22 cellular contexts compared by ENCODE assay signal in the genomic region with DNA sequence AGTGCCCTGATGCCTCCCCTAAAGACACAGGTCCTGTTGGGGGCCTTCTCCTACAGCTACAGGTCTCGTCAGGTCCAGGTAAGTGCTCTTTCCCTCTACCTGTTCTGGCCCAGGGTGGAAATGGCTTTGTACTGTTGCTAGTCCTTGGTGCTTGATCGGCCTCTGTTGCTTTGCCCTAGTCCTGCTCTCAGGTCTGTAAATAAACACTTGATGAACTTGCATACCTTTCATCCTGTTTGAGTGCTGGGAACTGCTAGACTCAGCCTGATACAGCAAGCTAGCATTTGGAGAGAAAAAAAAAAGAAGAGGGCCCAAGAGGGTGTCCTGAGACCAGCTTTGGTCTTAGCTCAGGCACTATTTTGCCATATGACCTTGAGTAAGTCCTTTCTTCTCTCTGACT. TPM values are rescaled to one million over a fixed set of nuclear protein-coding genes. Genes with fewer than 3 reads are reported as not detected.
DNase-seq lines count a peak whose midpoint lies in the region; ATAC-seq, FAIRE-seq and TF ChIP-seq lines count a peak whose summit lies in the region.
"Had no signal": no experiment of that assay in that cellular context is flagged by ENCODE, and none has a peak within 500 bp of the region (broad histone marks: within the 10 kb centered on the region; RNA-seq: fewer than 3 reads in every experiment).

No MANE protein-coding gene starts in this region.

- TF ChIP-seq POLR2A in IMR-90 (IDR thresholded peaks at IDR 0.05; ENCODE audit: low read depth, low read length): no peak
- TF ChIP-seq POLR2A in stomach (IDR thresholded peaks at IDR 0.05): no peak

- H3K27ac Mint-ChIP-seq in WTC11: peak overlapping the region; percentile 65; the same call in 1 of the 2 replicates
- H3K27ac Mint-ChIP-seq: CD4-positive, CD25-positive, alpha-beta regulatory T cell had no signal

- no peak overlapping the region for H3K56ac ChIP-seq in IMR-90 (ENCODE audit: extremely low read depth, insufficient read depth, low read length)

- TF ChIP-seq EP300 in stomach (IDR thresholded peaks at IDR 0.05): no peak

- intact Hi-C loops in IMR-90 (cut with micrococcal nuclease) (no loop called here), stomach (cut with DNase I; ENCODE audit: low total_unique reads) (no loop called here)

- H3K4ac ChIP-seq in IMR-90 (ENCODE audit: low read depth, low read length): no peak overlapping the region

- H3K14ac ChIP-seq in IMR-90 (replicated peaks; ENCODE audit: low read depth, low read length): no peak overlapping the region

- no peaks in the 10 kb centered on the region for H3K9me3 Mint-ChIP-seq in WTC11

- BruUV-seq in IMR-90 (replicated peaks; lab: Mats Ljungman, UMichigan): no TSS peak

- no peak for FAIRE-seq in HTR-8/SVneo (lab: Jason Lieb, UNC)
- FAIRE-seq: GM12891, K562 had no signal

- no peak overlapping the region for H4K8ac ChIP-seq in IMR-90 (ENCODE audit: low read depth in 2 of 2, low read length in 2 of 2)

- H3K27me3 ChIP-seq in IMR-90 (ENCODE audit: control insufficient read depth, insufficient read depth, low read length) (peaks cover 22% of the 10 kb centered on the region), liver (ENCODE audit: control insufficient read depth in 4 of 4, insufficient read depth in 4 of 4, low read length in 3 of 4) (no peaks in the 10 kb centered on the region), stomach (no peaks in the 10 kb centered on the region)
- H3K27me3 ChIP-seq: Peyer's patch had no signal

- no peaks in the 10 kb centered on the region for H3K36me3 ChIP-seq in IMR-90 (ENCODE audit: control insufficient read depth, insufficient read depth, low read length)
- no peaks in the 10 kb centered on the region for H3K36me3 ChIP-seq in liver (ENCODE audit: control insufficient read depth in 4 of 4, insufficient read depth in 3 of 4, low read depth in 1 of 4, low read length in 3 of 4)
- H3K36me3 ChIP-seq in stomach: no peaks in the 10 kb centered on the region
- H3K36me3 ChIP-seq: Peyer's patch had no signal

- POLR2A ChIA-PET in IMR-90 (lab: Charles Lee; ENCODE audit: unreplicated experiment) (no interaction called here), WTC11 (lab: Charles Lee) (interaction anchor here (0.7 kb wide), 1 partner anchor 124 kb away, joined by 4 read pairs; no protein-coding TSS in a partner anchor)

- ATAC-seq in IMR-90 (ENCODE audit: low read depth): no peak
- no peak; the same call in 1 of the 2 replicates for ATAC-seq in WTC11
- ATAC-seq: HCT116, K562, SK-N-SH treated with all-trans-retinoic acid at 6 μM for 48 hours had no signal

- CTCF ChIA-PET in IMR-90 (lab: Yijun Ruan, JAX) (no interaction called here), WTC11 (lab: Charles Lee) (interaction anchor here (0.7 to 1.5 kb wide), 9 partner anchors 23 to 254 kb away, joined by 3 to 6 read pairs (median 4); no protein-coding TSS in a partner anchor)

- peak overlapping the region; percentile 35 for H2AFZ ChIP-seq in IMR-90 (replicated peaks; ENCODE audit: low read length, poor library complexity)
- H2AFZ ChIP-seq: GM23248 had no signal

- no peak overlapping the region for H3K27ac ChIP-seq in IMR-90 (ENCODE audit: insufficient read depth, low read length)
- peak overlapping the region in 1 of 2 donors; percentile 46 for H3K27ac ChIP-seq in liver (ENCODE audit: low read depth in 1 of 2, low read length in 2 of 2)
- H3K27ac ChIP-seq in stomach: peak overlapping the region in 3 of 5 donors; percentile 16 to 39 (median 26)
- H3K27ac ChIP-seq: GM23248, Peyer's patch had no signal

- dilution Hi-C loops in IMR-90 (cut with HindIII; ENCODE audit: low sequenced_read_pairs, unreplicated experiment): no loop called here

- no peak for TF ChIP-seq RAD21 in IMR-90 (IDR thresholded peaks at IDR 0.05; ENCODE audit: low read length)
- peak in 1 of 2 donors; percentile 10 for TF ChIP-seq RAD21 in liver (IDR thresholded peaks at IDR 0.05)

- H2BK20ac ChIP-seq in IMR-90 (ENCODE audit: low read depth, low read length): no peak overlapping the region

- H3K9me1 ChIP-seq in IMR-90 (ENCODE audit: insufficient read depth, low read length): no peaks in the 10 kb centered on the region

- H3K9ac ChIP-seq in IMR-90 (ENCODE audit: low read depth, low read length) (no peak overlapping the region), liver (ENCODE audit: low read depth in 1 of 2, low read length in 2 of 2) (no peak overlapping the region)
- H3K9ac ChIP-seq: GM23248 had no signal

- H3K9me3 ChIP-seq in IMR-90 (ENCODE audit: control insufficient read depth, insufficient read depth, low read length) (peaks cover 8% of the 10 kb centered on the region), liver (ENCODE audit: control insufficient read depth in 4 of 4, low read length in 3 of 4) (no peaks in the 10 kb centered on the region), stomach (peaks cover 0 to 8% (median 6%) of the 10 kb centered on the region in 4 donors)
- H3K9me3 ChIP-seq: Peyer's patch had no signal

- H3K4me1 ChIP-seq in IMR-90 (ENCODE audit: control insufficient read depth, insufficient read depth, low read length) (no peaks in the 10 kb centered on the region), liver (ENCODE audit: control insufficient read depth in 4 of 4, insufficient read depth in 4 of 4, low read length in 3 of 4) (peaks cover 0 to 4% (median 3%) of the 10 kb centered on the region in 4 donors), stomach (peaks cover 0 to 8% (median 0%) of the 10 kb centered on the region in 4 donors)
- H3K4me1 ChIP-seq: Peyer's patch had no signal

- no peak overlapping the region for H2AK5ac ChIP-seq in IMR-90 (ENCODE audit: low read depth, low read length)

- no peak overlapping the region for H3K18ac ChIP-seq in IMR-90 (ENCODE audit: low read depth, low read length)

- H3K36me3 Mint-ChIP-seq in WTC11: no peaks in the 10 kb centered on the region
- H3K36me3 Mint-ChIP-seq: CD4-positive, CD25-positive, alpha-beta regulatory T cell had no signal

- no peak for TF ChIP-seq CTCF in IMR-90 (conservative IDR thresholded peaks at IDR 0.05; ENCODE audit: low read depth, low read length)
- no peak for TF ChIP-seq CTCF in WTC11 (IDR thresholded peaks at IDR 0.05)
- TF ChIP-seq CTCF in liver (IDR thresholded peaks at IDR 0.05; ENCODE audit: low read depth, low read length, missing input control): no peak
- TF ChIP-seq CTCF in stomach (IDR thresholded peaks at IDR 0.05): no peak

- no peak overlapping the region for H2AK9ac ChIP-seq in IMR-90 (replicated peaks; ENCODE audit: low read depth, low read length, poor library complexity)

- H2BK120ac ChIP-seq in IMR-90 (ENCODE audit: low read depth, low read length): no peak overlapping the region

- no peak for DNase-seq in IMR-90
- no peak for DNase-seq in WTC11 (ENCODE audit: low spot score)
- DNase-seq in stomach: no peak
- DNase-seq in dedifferentiated amniotic fluid mesenchymal stem cell (ENCODE audit: extremely low spot score): no peak
- no peak for DNase-seq in NCI-H345 (lab: John Stamatoyannopoulos, UW)
- no peak for DNase-seq in HTR-8/SVneo (ENCODE audit: insufficient read length, low spot score)
- DNase-seq in KG1 (lab: John Stamatoyannopoulos, UW): no peak
- DNase-seq: CD4-positive, CD25-positive, alpha-beta regulatory T cell; GM23248; MM.1S; NCI-H1048; NCI-H1417 treated with DMSO at 0.1 percent for 48 hours; NCI-H187; NCI-H226; NCI-H526; Peyer's patch had no signal

- H2BK15ac ChIP-seq in IMR-90 (ENCODE audit: low read depth, low read length): no peak overlapping the region

- H2BK5ac ChIP-seq in IMR-90 (ENCODE audit: low read depth, low read length, poor library complexity, severe bottlenecking): no peak overlapping the region

- no peaks in the 10 kb centered on the region for H4K20me1 ChIP-seq in IMR-90 (ENCODE audit: insufficient read depth, low read length)

- H3K4me2 ChIP-seq in IMR-90 (ENCODE audit: low read depth, low read length): no peak overlapping the region

- in situ Hi-C loops in IMR-90 (cut with MboI; ENCODE audit: low sequenced_read_pairs): loop anchor here (25.0 kb wide), 1 partner anchor 92 kb away; no protein-coding TSS in a partner anchor

- H4K5ac ChIP-seq in IMR-90 (ENCODE audit: low read depth, low read length): no peak overlapping the region

- no peaks in the 10 kb centered on the region; the same call in 1 of the 2 replicates for H3K27me3 Mint-ChIP-seq in WTC11 (ENCODE audit: low read depth)

- H3K4me3 Mint-ChIP-seq in WTC11: no peak overlapping the region
- H3K4me3 Mint-ChIP-seq: CD4-positive, CD25-positive, alpha-beta regulatory T cell had no signal

- H4K91ac ChIP-seq in IMR-90 (ENCODE audit: insufficient read depth, low read depth, low read length): no peak overlapping the region

- peaks cover 19% of the 10 kb centered on the region for H3K4me1 Mint-ChIP-seq in WTC11
- H3K4me1 Mint-ChIP-seq: CD4-positive, CD25-positive, alpha-beta regulatory T cell had no signal

- no peaks in the 10 kb centered on the region for H3K79me1 ChIP-seq in IMR-90 (ENCODE audit: low read depth in 1 of 2, low read length in 2 of 2)

- 60% methylated on average over 1 of the region's 2 CpGs; no CpG with 5 or more reads in 1 of the 2 experiments for WGBS in IMR-90 (ENCODE audit: extremely low coverage in 2 of 2, insufficient read length in 1 of 2), 2 experiments
- 65% methylated on average over 2 of the region's 2 CpGs for WGBS in liver
- 25 to 54% (median 52%) methylated on average over 2 of the region's 2 CpGs for WGBS in stomach, 5 donors

- H3K23ac ChIP-seq in IMR-90 (ENCODE audit: low read depth, low read length): no peak overlapping the region

- H3K4me3 ChIP-seq in IMR-90 (ENCODE audit: insufficient read depth, low read depth, low read length) (no peak overlapping the region), liver (ENCODE audit: low read depth in 1 of 3, low read length in 3 of 3) (no peak overlapping the region), stomach (no peak overlapping the region)
- H3K4me3 ChIP-seq: GM23248, K562, Peyer's patch had no signal

TF ChIP-seq in IMR-90, 13 proteins besides CTCF, POLR2A, EP300 and RAD21 (continues in another document):
- TF ChIP-seq RCOR1 (IDR thresholded peaks at IDR 0.05; ENCODE audit: insufficient replicate concordance, low read length) (no peak), FOS (IDR thresholded peaks at IDR 0.05; ENCODE audit: low read depth, low read length) (no peak)

TF ChIP-seq in liver, 16 proteins besides CTCF, POLR2A, EP300 and RAD21 (continues in another document):
- no peak for TF ChIP-seq ATF3 (IDR thresholded peaks at IDR 0.05)
- TF ChIP-seq JUND (IDR thresholded peaks at IDR 0.05): no peak
- peak; percentile 19 for TF ChIP-seq SP1 (IDR thresholded peaks at IDR 0.05)
- TF ChIP-seq HNF4A (conservative IDR thresholded peaks at IDR 0.05): peak in 1 of 2 donors; percentile 18

RNA-seq across cellular contexts. Expression of gene ZNF618, which starts 21.8 kb away (rescaled TPM):
- 7.5 and 8.2 TPM in 2 replicates for total RNA-seq in IMR-90 (2012; rRNA removed)
- polyA plus RNA-seq in IMR-90 (2012; rRNA removed): 9.4 and 10.2 TPM in 2 replicates
- polyA plus RNA-seq in IMR-90 (2012; cell fraction: cytosol; rRNA removed): 4.1 and 5.9 TPM in 2 replicates
- 18.5 and 28.9 TPM in 2 replicates for polyA plus RNA-seq in IMR-90 (2012; cell fraction: nucleus; rRNA removed; ENCODE audit: low replicate concordance)
- 21.5 to 23.9 TPM (median 22.0 TPM) in 3 replicates for total RNA-seq in WTC11 (2021)
- total RNA-seq in liver: 1 to 10 TPM; 3.7 to 6.5 TPM
- polyA plus RNA-seq in liver: 1 to 10 TPM; 2.2 to 3.7 TPM
- total RNA-seq in stomach: 10 to 100 TPM in 3 of 5 donors, 1 to 10 TPM in 2; 2.3 to 19.8 (median 13.4) TPM
- polyA plus RNA-seq in stomach: 1 to 10 TPM; 1.2 to 3.0 (median 1.5) TPM
- total RNA-seq: OCI-LY7 had no signal
- polyA plus RNA-seq: CD4-positive, CD25-positive, alpha-beta regulatory T cell had no signal
